In genomic region chr12:42534184-42534838, GRCh38 we compare ENCODE assay signal across 15 cellular contexts. TPM values are rescaled to one million over a fixed set of nuclear protein-coding genes. Genes with fewer than 3 reads are reported as not detected.
DNase-seq lines count a peak whose midpoint lies in the region; ATAC-seq and TF ChIP-seq lines count a peak whose summit lies in the region.
"Had no signal": no experiment of that assay in that cellular context is flagged by ENCODE, and none has a peak within 500 bp of the region (broad histone marks: within the 10 kb centered on the region; RNA-seq: fewer than 3 reads in every experiment).

No MANE protein-coding gene starts in this region.

- TF ChIP-seq POLR2A in heart left ventricle (IDR thresholded peaks at IDR 0.05), result no peak
- TF ChIP-seq POLR2A in gastroesophageal sphincter (IDR thresholded peaks at IDR 0.05), result no peak

- H3K27me3 ChIP-seq in cardiac muscle cell (no peaks in the 10 kb centered on the region), heart left ventricle (no peaks in the 10 kb centered on the region), gastroesophageal sphincter (no peaks in the 10 kb centered on the region)

- WGBS in heart left ventricle, 4 donors, result 74 to 89% (median 82%) methylated on average over 4 of the region's 4 CpGs
- WGBS in gastroesophageal sphincter (ENCODE audit: low coverage in 1 of 2), 2 donors, result 79 to 97% methylated on average over 4 of the region's 4 CpGs

- no peaks in the 10 kb centered on the region for H3K9me3 Mint-ChIP-seq in mesothelial cell of epicardium
- H3K9me3 Mint-ChIP-seq: CD4-positive, alpha-beta T cell had no signal

- H3K9me3 ChIP-seq in cardiac muscle cell (ENCODE audit: low read depth) (no peaks in the 10 kb centered on the region), heart left ventricle (no peaks in the 10 kb centered on the region), gastroesophageal sphincter (no peaks in the 10 kb centered on the region)
- H3K9me3 ChIP-seq: HAP-1 had no signal

- no peak for TF ChIP-seq CTCF in cardiac muscle cell (IDR thresholded peaks at IDR 0.05; ENCODE audit: low read depth, low read length)
- no peak for TF ChIP-seq CTCF in heart left ventricle (IDR thresholded peaks at IDR 0.05)
- TF ChIP-seq CTCF in mesothelial cell of epicardium (IDR thresholded peaks at IDR 0.05; ENCODE audit: unreplicated experiment), result no peak
- no peak for TF ChIP-seq CTCF in gastroesophageal sphincter (IDR thresholded peaks at IDR 0.05)

- peak overlapping the region; percentile 11 for H3K27ac ChIP-seq in cardiac muscle cell
- no peak overlapping the region for H3K27ac ChIP-seq in heart left ventricle
- peak overlapping the region in 1 of 4 donors; percentile 4 for H3K27ac ChIP-seq in gastroesophageal sphincter

- no peak for DNase-seq in cardiac muscle cell (ENCODE audit: low read depth in 1 of 2, low spot score in 1 of 2)
- no peak for DNase-seq in left cardiac atrium
- DNase-seq in heart left ventricle, result peak in 3 of 5 donors; percentile 16 to 35 (median 29)
- DNase-seq in mesothelial cell of epicardium (ENCODE audit: low spot score in 2 of 2, unreplicated experiment in 2 of 2), result no peak
- DNase-seq in sciatic nerve (ENCODE audit: low spot score), result no peak
- DNase-seq: C1 segment of cervical spinal cord; CD4-positive, alpha-beta T cell; DMS79; GOT3 had no signal

- intact Hi-C loops in left cardiac atrium (cut with DNase I), result no loop called here
- intact Hi-C loops in heart left ventricle (cut with DNase I), result no loop called here
- intact Hi-C loops in sciatic nerve (cut with DNase I), result no loop called here

- peak overlapping the region; percentile 21 for H3K27ac Mint-ChIP-seq in mesothelial cell of epicardium
- H3K27ac Mint-ChIP-seq: B cell; CD4-positive, alpha-beta T cell had no signal

- no peaks in the 10 kb centered on the region for H3K27me3 Mint-ChIP-seq in mesothelial cell of epicardium (ENCODE audit: low read depth)

- H3K4me3 Mint-ChIP-seq in mesothelial cell of epicardium, result no peak overlapping the region
- H3K4me3 Mint-ChIP-seq: B cell; CD4-positive, alpha-beta T cell had no signal

- H3K36me3 ChIP-seq in cardiac muscle cell (peaks cover 10% of the 10 kb centered on the region), heart left ventricle (no peaks in the 10 kb centered on the region), gastroesophageal sphincter (no peaks in the 10 kb centered on the region)

- H3K4me1 ChIP-seq in cardiac muscle cell (ENCODE audit: low read depth) (peaks cover 11% of the 10 kb centered on the region), heart left ventricle (peaks cover 0 to 17% (median 0%) of the 10 kb centered on the region in 12 donors), gastroesophageal sphincter (peaks cover 5 to 24% (median 7%) of the 10 kb centered on the region in 3 donors)
- H3K4me1 ChIP-seq: HAP-1 had no signal

- no peak overlapping the region for H3K4me3 ChIP-seq in cardiac muscle cell
- H3K4me3 ChIP-seq in heart left ventricle, result no peak overlapping the region
- H3K4me3 ChIP-seq in gastroesophageal sphincter, result no peak overlapping the region
- H3K4me3 ChIP-seq: HAP-1 had no signal

- no peaks in the 10 kb centered on the region for H3K36me3 Mint-ChIP-seq in mesothelial cell of epicardium

- TF ChIP-seq EP300 in gastroesophageal sphincter (IDR thresholded peaks at IDR 0.05), result no peak

- peaks cover 13% of the 10 kb centered on the region for H3K4me1 Mint-ChIP-seq in mesothelial cell of epicardium
- H3K4me1 Mint-ChIP-seq: B cell had no signal

- no peak for ATAC-seq in left cardiac atrium
- peak; percentile 64 to 89 (median 80) for ATAC-seq in heart left ventricle
- peak; percentile 60 for ATAC-seq in sciatic nerve
- no peak for ATAC-seq in GM21390 (IDR thresholded peaks at IDR 0.05; ENCODE audit: unreplicated experiment)
- ATAC-seq in gastroesophageal sphincter, result no peak
- no peak for ATAC-seq in HG03565 (IDR thresholded peaks at IDR 0.05; ENCODE audit: unreplicated experiment)
- ATAC-seq: HepG2 had no signal

RNA-seq across cellular contexts. Expression of gene PRICKLE1, which starts 55.2 kb away (rescaled TPM):
- 58.8 and 71.4 TPM in 2 replicates for total RNA-seq in cardiac muscle cell
- 105 and 121 TPM in 2 replicates for polyA plus RNA-seq in cardiac muscle cell
- 10 to 100 TPM in 1 of 2 donors, 1 to 10 TPM in 1; 9.4 to 15.3 TPM for total RNA-seq in left cardiac atrium
- total RNA-seq in heart left ventricle, result 10 to 100 TPM; 15.5 to 39.2 (median 21.1) TPM
- polyA plus RNA-seq in heart left ventricle, result 1 to 10 TPM; 3.2 to 6.8 TPM
- 79.4 to 89.1 TPM (median 80.7 TPM) in 3 replicates for total RNA-seq in mesothelial cell of epicardium
- 100 TPM for total RNA-seq in sciatic nerve
- 10 to 100 TPM in 3 of 4 donors, 1 to 10 TPM in 1; 8.3 to 30.0 (median 23.3) TPM for total RNA-seq in gastroesophageal sphincter
- total RNA-seq: CD4-positive, alpha-beta T cell; HepG2 had no signal
- polyA plus RNA-seq: HepG2 had no signal

Comparison
In these comparisons a context has a peak if more than half of its experiments do, and no peak if none do; other contexts are left out.
1. DNase-seq: peak in heart left ventricle (3 of 5); none in cardiac muscle cell (0 of 2), left cardiac atrium (single experiment), mesothelial cell of epicardium (0 of 2) and sciatic nerve (single experiment).
2. ATAC-seq: peak in heart left ventricle (4 of 4) and sciatic nerve (single experiment); none in left cardiac atrium (0 of 2), GM21390 (single experiment), gastroesophageal sphincter (single experiment) and HG03565 (single experiment).